Comparison of ENCODE assay signal across 8 cellular contexts in the genomic region with DNA sequence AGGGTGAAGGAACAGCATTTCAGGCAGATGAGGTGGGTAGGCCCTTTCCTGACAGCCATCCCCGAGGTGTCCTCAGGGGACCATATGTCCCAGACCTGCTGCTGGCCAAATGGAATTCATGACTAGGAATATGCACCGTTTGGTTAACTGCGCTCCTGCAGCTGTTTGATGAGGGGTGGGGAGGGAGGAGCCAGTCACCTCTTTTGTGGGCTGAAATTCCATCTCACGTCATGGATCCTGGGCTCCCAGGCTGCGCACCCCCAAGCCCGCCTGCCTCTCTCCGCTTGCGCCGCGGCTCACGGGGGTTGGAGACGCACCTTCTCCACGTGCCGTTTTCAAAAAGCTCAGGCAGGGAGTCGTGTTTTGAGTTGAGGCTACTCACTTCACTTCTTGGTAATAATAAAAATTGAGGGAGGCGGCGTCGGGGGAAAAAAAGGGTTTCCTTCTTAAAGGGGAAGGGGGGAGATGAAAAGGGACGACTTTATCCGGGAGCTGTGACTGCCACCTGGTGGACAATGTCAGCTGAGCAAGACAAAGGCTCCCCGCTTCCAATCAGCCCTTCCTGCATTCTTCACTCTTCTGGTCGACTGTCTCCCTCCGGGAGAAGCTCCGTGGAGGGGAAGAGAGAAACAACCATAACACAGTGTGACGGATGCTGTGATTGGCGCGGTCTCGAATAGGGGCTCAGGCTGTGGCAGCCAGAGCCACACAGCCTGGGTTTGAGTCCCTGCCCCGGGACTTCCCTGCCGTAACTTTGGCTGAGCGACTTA. TPM values are rescaled to one million over a fixed set of nuclear protein-coding genes. Genes with fewer than 3 reads are reported as not detected.
A peak's percentile ranks its signal among the peaks of the same experiment; 100 is the strongest.
DNase-seq lines count a peak whose midpoint lies in the region; ATAC-seq and TF ChIP-seq lines count a peak whose summit lies in the region.

No MANE protein-coding gene starts in this region.

- ATAC-seq in HG02798 (IDR thresholded peaks at IDR 0.05; ENCODE audit: poor library complexity, unreplicated experiment) (peak; percentile 74), HG02840 (IDR thresholded peaks at IDR 0.05; ENCODE audit: low FRiP score, unreplicated experiment) (no peak)

- H3K4me1 ChIP-seq in breast epithelium (no peaks in the 10 kb centered on the region), iPS-20b (ENCODE audit: insufficient read depth, low read length) (peaks cover 28% of the 10 kb centered on the region), skeletal muscle tissue (ENCODE audit: control insufficient read depth in 3 of 3, insufficient read depth in 3 of 3, low read length in 3 of 3) (peaks cover 13 to 22% (median 19%) of the 10 kb centered on the region in 3 donors)

- no peaks in the 10 kb centered on the region for H3K27me3 ChIP-seq in breast epithelium
- H3K27me3 ChIP-seq in iPS-20b (ENCODE audit: insufficient read depth, low read length), result no peaks in the 10 kb centered on the region
- no peaks in the 10 kb centered on the region for H3K27me3 ChIP-seq in skeletal muscle tissue (ENCODE audit: control insufficient read depth in 3 of 3, insufficient read depth in 3 of 3, low read length in 3 of 3)

- intact Hi-C loops in breast epithelium (cut with DNase I; ENCODE audit: low total_unique reads), result no loop called here

- no peaks in the 10 kb centered on the region for H3K9me3 ChIP-seq in breast epithelium
- no peaks in the 10 kb centered on the region for H3K9me3 ChIP-seq in iPS-20b (ENCODE audit: insufficient read depth, low read depth, low read length)
- no peaks in the 10 kb centered on the region for H3K9me3 ChIP-seq in skeletal muscle tissue (ENCODE audit: control insufficient read depth in 3 of 3, low read length in 3 of 3)

- H3K27ac ChIP-seq in VCaP, result peak overlapping the region; percentile 71
- H3K27ac ChIP-seq in breast epithelium, result peak overlapping the region in 1 of 2 donors; percentile 41
- peak overlapping the region; percentile 34 for H3K27ac ChIP-seq in iPS-20b (ENCODE audit: low read length)
- peak overlapping the region; percentile 61 for H3K27ac ChIP-seq in skeletal muscle tissue (ENCODE audit: low read depth, low read length)

- H3K36me3 ChIP-seq in breast epithelium, result no peaks in the 10 kb centered on the region
- H3K36me3 ChIP-seq in iPS-20b (ENCODE audit: insufficient read depth, low read depth, low read length), result no peaks in the 10 kb centered on the region
- no peaks in the 10 kb centered on the region for H3K36me3 ChIP-seq in skeletal muscle tissue (ENCODE audit: control insufficient read depth in 3 of 3, insufficient read depth in 3 of 3, low read length in 3 of 3)

- peak overlapping the region; percentile 34 to 63 (median 49) for H3K4me3 ChIP-seq in breast epithelium
- H3K4me3 ChIP-seq in iPS-20b (ENCODE audit: low read length), result peak overlapping the region; percentile 64
- peak overlapping the region; percentile 77 to 84 (median 84) for H3K4me3 ChIP-seq in skeletal muscle tissue (ENCODE audit: low read length in 3 of 3)

- H3K9ac ChIP-seq in iPS-20b (ENCODE audit: low read depth, low read length) (peak overlapping the region; percentile 75), skeletal muscle tissue (ENCODE audit: low read depth in 1 of 3, low read length in 3 of 3) (peak overlapping the region; percentile 78 to 89 (median 81))

- TF ChIP-seq POLR2A in breast epithelium (IDR thresholded peaks at IDR 0.05), result no peak

- peak; percentile 98 for TF ChIP-seq CTCF in VCaP (conservative IDR thresholded peaks at IDR 0.05)
- TF ChIP-seq CTCF in breast epithelium (IDR thresholded peaks at IDR 0.05), result peak; percentile 96 to 97 (median 96)

- DNase-seq in GDM1 (lab: John Stamatoyannopoulos, UW), result peak; percentile 33
- DNase-seq in NCI-H2107 treated with DMSO at 0.1 percent for 48 hours (lab: John Stamatoyannopoulos, UW; ENCODE audit: unreplicated experiment), result peak; percentile 41
- DNase-seq in breast epithelium (ENCODE audit: low spot score in 2 of 2), result peak; percentile 85 to 92

RNA-seq across cellular contexts. Expression of a gene that starts 15.9 kb away (rescaled TPM):
- total RNA-seq in breast epithelium, result not detected
- not detected for total RNA-seq in skeletal muscle tissue

Comparison
In these comparisons a context has a peak if more than half of its experiments do, and no peak if none do; other contexts are left out.
1. DNase-seq: peak in every context shown above with its lines; median percentile 88 in breast epithelium; 41 in NCI-H2107 treated with DMSO at 0.1 percent for 48 hours; 33 in GDM1.